ENCODE assay signal across 2 cellular contexts in genomic region chr1:169933999-169934725, GRCh38.
TF ChIP-seq lines count a peak whose summit lies in the region.

No MANE protein-coding gene starts in this region.

TF ChIP-seq in A549, 52 proteins besides CTCF, POLR2A, EP300 and RAD21 (continued from another document):
- no peak for TF ChIP-seq CHD4 (IDR thresholded peaks at IDR 0.05; ENCODE audit: borderline replicate concordance)
TF ChIP-seq in A549: peak in this region for 0.

TF ChIP-seq in GM23338, 12 proteins besides CTCF, POLR2A, EP300 and RAD21 (continued from another document):
- TF ChIP-seq ZNF462 (CRISPR knock-in tag; IDR thresholded peaks at IDR 0.05) (no peak), ZNF114 (CRISPR knock-in tag; IDR thresholded peaks at IDR 0.05) (no peak)
